ENCODE assay signal across 1 cellular context in the genomic region with DNA sequence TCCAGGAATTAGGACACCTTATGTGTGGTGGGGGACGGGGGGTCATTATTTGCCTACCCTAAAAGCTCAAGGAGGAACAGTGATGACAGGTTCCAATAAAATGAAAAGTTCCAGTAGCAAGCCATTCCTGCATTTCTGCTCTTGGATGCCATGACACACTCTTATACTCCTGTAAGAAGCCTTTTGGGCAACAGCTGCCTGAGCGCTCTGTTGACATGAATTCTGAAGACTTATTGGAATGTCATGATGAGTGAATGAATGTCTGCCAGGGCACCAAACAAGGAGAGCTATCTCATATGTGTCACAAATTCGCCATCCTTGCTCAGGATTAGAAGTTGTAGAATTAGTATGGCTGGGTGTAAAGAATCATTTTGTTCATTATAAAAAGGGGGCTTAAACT.
TF ChIP-seq lines count a peak whose summit lies in the region.

No MANE protein-coding gene starts in this region.

TF ChIP-seq in HEK293, 187 proteins besides CTCF, POLR2A, EP300 and RAD21 (continued from another document):
- TF ChIP-seq, protein P1, sequence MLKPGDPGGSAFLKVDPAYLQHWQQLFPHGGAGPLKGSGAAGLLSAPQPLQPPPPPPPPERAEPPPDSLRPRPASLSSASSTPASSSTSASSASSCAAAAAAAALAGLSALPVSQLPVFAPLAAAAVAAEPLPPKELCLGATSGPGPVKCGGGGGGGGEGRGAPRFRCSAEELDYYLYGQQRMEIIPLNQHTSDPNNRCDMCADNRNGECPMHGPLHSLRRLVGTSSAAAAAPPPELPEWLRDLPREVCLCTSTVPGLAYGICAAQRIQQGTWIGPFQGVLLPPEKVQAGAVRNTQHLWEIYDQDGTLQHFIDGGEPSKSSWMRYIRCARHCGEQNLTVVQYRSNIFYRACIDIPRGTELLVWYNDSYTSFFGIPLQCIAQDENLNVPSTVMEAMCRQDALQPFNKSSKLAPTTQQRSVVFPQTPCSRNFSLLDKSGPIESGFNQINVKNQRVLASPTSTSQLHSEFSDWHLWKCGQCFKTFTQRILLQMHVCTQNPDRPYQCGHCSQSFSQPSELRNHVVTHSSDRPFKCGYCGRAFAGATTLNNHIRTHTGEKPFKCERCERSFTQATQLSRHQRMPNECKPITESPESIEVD (tag by site-specific recombination; IDR thresholded peaks at IDR 0.05): no peak
- TF ChIP-seq ZNF785 (tag by site-specific recombination; IDR thresholded peaks at IDR 0.05) (no peak), ZNF175 (tag by site-specific recombination; IDR thresholded peaks at IDR 0.05) (no peak), ZNF423 (tag by site-specific recombination; IDR thresholded peaks at IDR 0.05) (no peak), SCRT2 (tag by site-specific recombination; IDR thresholded peaks at IDR 0.05) (no peak)
TF ChIP-seq in HEK293: peak in this region for 0.
